Comparison of ENCODE assay signal across 23 cellular contexts in genomic region chr3:187941848-187942194, GRCh38.
"Had no signal": no experiment of that assay in that cellular context is flagged by ENCODE, and none has a peak within 500 bp of the region (broad histone marks: within the 10 kb centered on the region; RNA-seq: fewer than 3 reads in every experiment).

No MANE protein-coding gene starts in this region.

- H3K4me2 ChIP-seq: neural progenitor cell had no signal

- DNase-seq: dorsolateral prefrontal cortex; effector CD8-positive, alpha-beta T cell; heart right ventricle; islet precursor cell; left lung; lower lobe of right lung; nucleus accumbens; retina; stimulated activated CD4-positive, alpha-beta T cell treated with anti-CD3 and anti-CD28 coated beads, Interleukin-2, amount 100 ng/mL, for 24 hours; stimulated activated CD4-positive, alpha-beta T cell treated with anti-CD3 and anti-CD28 coated beads, Interleukin-4, amount 100 ng/mL, for 4 hours; stimulated activated naive B cell treated with anti-CD40 and anti-IgM and Interleukin-4, amounts not matched to agents 10 μg/mL and 1 μg/mL and 100 μg/mL, for 72 hours; stomach; substantia nigra; trophoblast cell had no signal

- H3K36me3 ChIP-seq: heart right ventricle, left lung, lower lobe of right lung, neural progenitor cell, prostate gland, stomach, thoracic aorta had no signal

- H3K4me3 ChIP-seq: coronary artery, dorsolateral prefrontal cortex, heart right ventricle, left lung, lower lobe of right lung, neural progenitor cell, prostate gland, skin epidermis, stomach, thoracic aorta had no signal

- H2AFZ ChIP-seq: neural progenitor cell, parathyroid adenoma had no signal

- H3K79me2 ChIP-seq: parathyroid adenoma had no signal

- H3K27ac ChIP-seq: coronary artery, dorsolateral prefrontal cortex, heart right ventricle, left lung, lower lobe of right lung, neural progenitor cell, parathyroid adenoma, prostate gland, skin epidermis, stomach, thoracic aorta had no signal

- ATAC-seq: esophagus mucosa; heart right ventricle; left lung; lower lobe of right lung; natural killer cell treated with Interleukin-12 subunit alpha and Interleukin-12 subunit beta and Interleukin-15 and Interleukin-18, amount 100 ng/mL, for 72 hours; sciatic nerve; stimulated activated naive B cell treated with anti-CD40 and anti-IgM and Interleukin-4, amounts not matched to agents 10 μg/mL and 1 μg/mL and 100 μg/mL, for 72 hours had no signal

- H3K9me3 ChIP-seq: heart right ventricle, left lung, lower lobe of right lung, prostate gland, stomach, thoracic aorta had no signal

- H3K9ac ChIP-seq: neural progenitor cell, parathyroid adenoma had no signal

- H3K27me3 ChIP-seq: dorsolateral prefrontal cortex, heart right ventricle, left lung, neural progenitor cell, stomach had no signal
